9 cellular contexts compared by ENCODE assay signal in the genomic region with DNA sequence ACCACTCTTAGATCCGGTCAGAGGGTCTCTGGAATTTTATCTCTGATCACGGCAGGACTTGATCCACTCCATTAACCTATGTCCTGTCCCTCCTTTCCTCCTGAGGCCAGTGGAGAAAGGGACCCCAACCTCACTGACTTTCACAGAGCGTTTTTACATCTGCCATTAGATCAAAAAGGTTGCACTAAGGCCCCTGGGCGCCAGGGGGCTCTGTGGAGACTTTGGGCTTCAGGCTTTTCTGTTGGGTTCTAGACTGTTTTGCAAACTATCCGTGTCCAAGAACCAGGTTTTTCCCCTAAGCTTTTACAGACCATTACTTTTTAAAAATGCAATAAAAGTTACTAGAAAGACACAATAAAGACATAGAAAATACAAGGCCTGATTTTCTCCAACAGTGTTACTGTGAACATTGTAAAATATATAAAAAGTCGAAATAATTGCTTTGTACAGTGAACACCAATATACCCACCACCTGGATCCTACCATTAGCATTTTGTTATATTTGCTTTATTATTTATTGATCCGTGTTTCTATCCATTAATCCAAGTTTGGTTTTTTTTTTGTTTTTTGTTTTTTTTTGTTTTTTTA.
DNase-seq lines count a peak whose midpoint lies in the region; ATAC-seq and TF ChIP-seq lines count a peak whose summit lies in the region.
"Had no signal": no experiment of that assay in that cellular context is flagged by ENCODE, and none has a peak within 500 bp of the region (broad histone marks: within the 10 kb centered on the region; RNA-seq: fewer than 3 reads in every experiment).

No MANE protein-coding gene starts in this region.

- peak; percentile 55 for ATAC-seq in body of pancreas

- no peak for TF ChIP-seq POLR2A in body of pancreas (IDR thresholded peaks at IDR 0.05)

- no peak overlapping the region for H3K27ac ChIP-seq in body of pancreas
- H3K27ac ChIP-seq: epithelial cell of prostate had no signal

- H3K27me3 ChIP-seq in body of pancreas, result no peaks in the 10 kb centered on the region
- no peaks in the 10 kb centered on the region for H3K27me3 ChIP-seq in kidney epithelial cell (ENCODE audit: control insufficient read depth, insufficient read depth, low read length)

- 25 to 31% methylated on average over 7 of the region's 7 CpGs for WGBS in body of pancreas, 2 donors

- H3K36me3 ChIP-seq in body of pancreas (replicated peaks in 1 of 2; ENCODE audit: insufficient read depth in 1 of 2, low read depth in 2 of 2) (no peaks in the 10 kb centered on the region), kidney epithelial cell (ENCODE audit: control insufficient read depth, insufficient read depth, low read length) (no peaks in the 10 kb centered on the region)

- TF ChIP-seq CTCF in body of pancreas (IDR thresholded peaks at IDR 0.05) (peak; percentile 47 to 79 (median 70)), kidney epithelial cell (IDR thresholded peaks at IDR 0.05; ENCODE audit: insufficient read depth, low read length, poor library complexity, severe bottlenecking) (peak; percentile 90)

- H3K4me1 ChIP-seq in body of pancreas, result no peaks in the 10 kb centered on the region

- intact Hi-C loops in body of pancreas (cut with DNase I), result loop anchor here (10.0 kb wide), 3 partner anchors 121 to 209 kb away; no protein-coding TSS in a partner anchor

- H3K4me3 ChIP-seq in body of pancreas, result no peak overlapping the region
- H3K4me3 ChIP-seq in kidney epithelial cell (ENCODE audit: low read depth, low read length), result no peak overlapping the region

- peak; percentile 12 for DNase-seq in NCI-H2029 (lab: John Stamatoyannopoulos, UW)
- no peak for DNase-seq in NCI-H2029 treated with DMSO at 0.1 percent for 48 hours (lab: John Stamatoyannopoulos, UW)
- peak; percentile 62 for DNase-seq in M059J (ENCODE audit: low read depth)
- DNase-seq in T-helper 1 cell, result peak in 3 of 5 donors; percentile 5 to 40 (median 21)
- DNase-seq in body of pancreas, result peak; percentile 67 to 82 (median 70)
- no peak for DNase-seq in kidney epithelial cell (ENCODE audit: low read depth)
- peak; percentile 7 for DNase-seq in stimulated activated CD8-positive, alpha-beta memory T cell treated with anti-CD3 and anti-CD28 coated beads, Interleukin-12 subunit alpha, Interleukin-12 subunit beta, amount 100 ng/mL, for 1 hour (ENCODE audit: low read depth)
- no peak for DNase-seq in amniotic stem cell (lab: John Stamatoyannopoulos, UW)

- no peaks in the 10 kb centered on the region for H3K9me3 ChIP-seq in body of pancreas

Comparison
In these comparisons a context has a peak if more than half of its experiments do, and no peak if none do; other contexts are left out.
1. DNase-seq: peak in NCI-H2029 (single experiment), M059J (single experiment), T-helper 1 cell (3 of 5), body of pancreas (4 of 4) and stimulated activated CD8-positive, alpha-beta memory T cell treated with anti-CD3 and anti-CD28 coated beads, Interleukin-12 subunit alpha, Interleukin-12 subunit beta, amount 100 ng/mL, for 1 hour (single experiment); none in NCI-H2029 treated with DMSO at 0.1 percent for 48 hours (single experiment), kidney epithelial cell (single experiment) and amniotic stem cell (single experiment).